Comparison of ENCODE assay signal across 22 cellular contexts in the genomic region with DNA sequence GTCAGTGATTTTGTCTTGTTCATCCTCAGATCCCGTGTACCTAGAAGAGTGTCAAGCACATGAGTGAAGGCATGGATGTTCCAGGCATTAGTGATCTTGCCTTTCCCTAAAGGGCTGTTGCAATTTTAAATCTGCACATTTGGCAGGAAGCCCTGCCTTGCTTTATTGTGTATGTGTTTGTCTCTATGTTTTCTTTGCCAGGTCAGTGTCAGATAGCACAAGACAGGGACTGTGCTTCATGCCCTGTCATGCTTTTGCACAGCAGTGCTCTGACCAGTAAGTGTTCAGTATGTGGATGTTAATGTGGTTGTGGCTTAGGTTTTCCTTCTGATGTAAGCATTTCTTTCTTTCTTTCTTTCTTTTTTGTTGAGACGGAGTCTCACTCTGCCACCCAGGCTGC.
"Had no signal": no experiment of that assay in that cellular context is flagged by ENCODE, and none has a peak within 500 bp of the region (broad histone marks: within the 10 kb centered on the region; RNA-seq: fewer than 3 reads in every experiment).

No MANE protein-coding gene starts in this region.

- H3K4me1 Mint-ChIP-seq: activated CD4-positive, alpha-beta memory T cell treated with anti-CD3 and anti-CD28 coated beads, Interleukin-2, amount 10 ng/mL, durations not matched to agents 7 days and 5 days had no signal

- ATAC-seq: activated CD4-positive, CD25-positive, alpha-beta regulatory T cell treated with anti-CD3 and anti-CD28 coated beads, Interleukin-2, amount 50 U/mL, for 24 hours; activated naive CD8-positive, alpha-beta T cell treated with anti-CD3 and anti-CD28 coated beads, Interleukin-2, amount 50 U/mL, for 24 hours; naive thymus-derived CD4-positive, alpha-beta T cell; stimulated activated naive CD8-positive, alpha-beta T cell treated with anti-CD3 and anti-CD28 coated beads, Interleukin-15, Interleukin-2, amounts not matched to agents 100 U/mL and 50 U/mL, for 24 hours had no signal

- DNase-seq: activated CD4-positive, alpha-beta memory T cell treated with anti-CD3 and anti-CD28 coated beads, Interleukin-2, amount 10 ng/mL, durations not matched to agents 7 days and 5 days; activated CD4-positive, alpha-beta T cell treated with anti-CD3 and anti-CD28 coated beads, Interleukin-2, amount 10 ng/mL, durations not matched to agents 24 days and 14 days; activated gamma-delta T cell; activated naive CD4-positive, alpha-beta T cell treated with anti-CD3 and anti-CD28 coated beads, Interleukin-2, amount 50 U/mL, for 16 hours; activated naive CD8-positive, alpha-beta T cell treated with anti-CD3 and anti-CD28 coated beads, Interleukin-2, amount 50 U/mL, for 24 hours; caudate nucleus; dermis blood vessel endothelial cell; effector CD8-positive, alpha-beta T cell; erythroblast; foreskin fibroblast; kidney; naive thymus-derived CD4-positive, alpha-beta T cell; occipital lobe; stimulated activated CD4-positive, alpha-beta T cell treated with anti-CD3 and anti-CD28 coated beads, Interleukin-12 subunit alpha, Interleukin-12 subunit beta, amount 100 ng/mL, for 4 hours; stimulated activated CD4-positive, alpha-beta T cell treated with anti-CD3 and anti-CD28 coated beads, Interleukin-4, amount 100 ng/mL, for 4 hours; stimulated activated naive CD8-positive, alpha-beta T cell treated with anti-CD3 and anti-CD28 coated beads, Interleukin-15, Interleukin-2, amounts not matched to agents 100 U/mL and 50 U/mL, for 24 hours; upper lobe of left lung had no signal

- H3K4me1 ChIP-seq: upper lobe of left lung had no signal

- H3K9me3 Mint-ChIP-seq: activated CD4-positive, alpha-beta T cell treated with anti-CD3 and anti-CD28 coated beads, Interleukin-2, amount 10 ng/mL, durations not matched to agents 24 days and 14 days; activated naive CD8-positive, alpha-beta T cell treated with anti-CD3 and anti-CD28 coated beads, Interleukin-2, amount 50 U/mL, for 24 hours; activated T-helper 1 cell treated with anti-CD3 and anti-CD28 coated beads, Interleukin-12 subunit alpha, Interleukin-12 subunit beta, Interleukin-2, Interleukin-4 antibody, amounts not matched to agents 30 ng/mL and 10 ng/mL and 1 ng/mL, durations not matched to agents 14 hours and 24 hours and 36 hours; T-helper 2 cell treated with Interferon-gamma antibody and Interleukin-4, amounts not matched to agents 5 μg/mL and 100 μg/mL, for 36 hours had no signal

- H3K27ac Mint-ChIP-seq: activated CD4-positive, alpha-beta memory T cell treated with anti-CD3 and anti-CD28 coated beads, Interleukin-2, amount 10 ng/mL, durations not matched to agents 7 days and 5 days; activated CD4-positive, alpha-beta T cell treated with anti-CD3 and anti-CD28 coated beads, Interleukin-2, amount 10 ng/mL, durations not matched to agents 24 days and 14 days; activated naive CD8-positive, alpha-beta T cell treated with anti-CD3 and anti-CD28 coated beads, Interleukin-2, amount 50 U/mL, for 24 hours; activated T-helper 1 cell treated with anti-CD3 and anti-CD28 coated beads, Interleukin-12 subunit alpha, Interleukin-12 subunit beta, Interleukin-2, Interleukin-4 antibody, amounts not matched to agents 30 ng/mL and 10 ng/mL and 1 ng/mL, durations not matched to agents 14 hours and 24 hours and 36 hours; naive thymus-derived CD4-positive, alpha-beta T cell; T-helper 2 cell treated with Interferon-gamma antibody and Interleukin-4, amounts not matched to agents 5 μg/mL and 100 μg/mL, for 36 hours had no signal

- H3K9me3 ChIP-seq: upper lobe of left lung had no signal

- H3K27me3 Mint-ChIP-seq: activated naive CD8-positive, alpha-beta T cell treated with anti-CD3 and anti-CD28 coated beads, Interleukin-2, amount 50 U/mL, for 24 hours had no signal

- H3K4me3 ChIP-seq: upper lobe of left lung had no signal

- H3K36me3 Mint-ChIP-seq: naive thymus-derived CD4-positive, alpha-beta T cell had no signal

- H3K27me3 ChIP-seq: upper lobe of left lung had no signal

- H3K27ac ChIP-seq: upper lobe of left lung, VCaP had no signal

- H3K4me3 Mint-ChIP-seq: activated CD4-positive, alpha-beta memory T cell treated with anti-CD3 and anti-CD28 coated beads, Interleukin-2, amount 10 ng/mL, durations not matched to agents 7 days and 5 days; activated CD4-positive, alpha-beta T cell treated with anti-CD3 and anti-CD28 coated beads, Interleukin-2, amount 10 ng/mL, durations not matched to agents 24 days and 14 days; activated naive CD8-positive, alpha-beta T cell treated with anti-CD3 and anti-CD28 coated beads, Interleukin-2, amount 50 U/mL, for 24 hours; activated T-helper 1 cell treated with anti-CD3 and anti-CD28 coated beads, Interleukin-12 subunit alpha, Interleukin-12 subunit beta, Interleukin-2, Interleukin-4 antibody, amounts not matched to agents 30 ng/mL and 10 ng/mL and 1 ng/mL, durations not matched to agents 14 hours and 24 hours and 36 hours; naive thymus-derived CD4-positive, alpha-beta T cell; neural crest cell; T-helper 2 cell treated with Interferon-gamma antibody and Interleukin-4, amounts not matched to agents 5 μg/mL and 100 μg/mL, for 36 hours had no signal

- H3K36me3 ChIP-seq: upper lobe of left lung had no signal
